ENCODE assay signal across 8 cellular contexts in genomic region chr2:87455209-87455842, GRCh38.
A peak's percentile ranks its signal among the peaks of the same experiment; 100 is the strongest.
DNase-seq lines count a peak whose midpoint lies in the region; ATAC-seq, FAIRE-seq and TF ChIP-seq lines count a peak whose summit lies in the region.
"Not testable (repeated sequence)": the region's sequence is repeated elsewhere in the genome, so short reads cannot be mapped to it uniquely, and the experiment has no call there.

No MANE protein-coding gene starts in this region.

- TF ChIP-seq CTCF in HEK293 (tag by site-specific recombination; IDR thresholded peaks at IDR 0.05); bronchial epithelial cell (IDR thresholded peaks at IDR 0.05; ENCODE audit: insufficient read depth, low read length, severe bottlenecking); hepatocyte (IDR thresholded peaks at IDR 0.05; ENCODE audit: poor library complexity): not testable (repeated sequence)

- not testable (repeated sequence) for H3K4me1 ChIP-seq in HEK293 (ENCODE audit: control insufficient read depth, insufficient read depth, low read length); hepatocyte (ENCODE audit: insufficient read depth); trophoblast cell (ENCODE audit: control insufficient read depth in 1 of 2, insufficient read depth in 2 of 2, low read length in 2 of 2)

- H4K8ac ChIP-seq in trophoblast cell (ENCODE audit: low read depth, low read length): not testable (repeated sequence)

- not testable (repeated sequence) for H2AFZ ChIP-seq in hepatocyte; trophoblast cell (ENCODE audit: insufficient read depth, low read length, poor library complexity)

- POLR2A ChIA-PET in HEK293 (lab: Yijun Ruan, JAX): not testable (repeated sequence)

- H3K4me2 ChIP-seq in hepatocyte (peak overlapping the region; percentile 71), trophoblast cell (ENCODE audit: low read length) (peak overlapping the region; percentile 36)

- WGBS in hepatocyte (ENCODE audit: low lambda C conversion rate, missing lambda C conversion rate): 16% methylated on average over 6 of the region's 12 CpGs
- WGBS in trophoblast cell (ENCODE audit: extremely low coverage, insufficient coverage, insufficient read length): no CpG with 5 or more reads among the region's 12 CpGs

- H4K20me1 ChIP-seq in hepatocyte (ENCODE audit: insufficient read depth, poor library complexity, severe bottlenecking): not testable (repeated sequence)

- peak overlapping the region; percentile 68 for H2BK5ac ChIP-seq in trophoblast cell (ENCODE audit: low read depth, low read length, poor library complexity)

- H3K27ac ChIP-seq in HEK293 (ENCODE audit: extremely low read depth, low read depth, low read length) (0 out of 2 replicates have a peak overlapping the region, but pooled peaks have one; percentile 31), hepatocyte (peak overlapping the region; percentile 86), trophoblast cell (ENCODE audit: low read depth, low read length) (peak overlapping the region; percentile 85)

- peak overlapping the region; percentile 51 for H3K14ac ChIP-seq in trophoblast cell (ENCODE audit: low read length)

- H2AK5ac ChIP-seq in trophoblast cell (ENCODE audit: low read length): not testable (repeated sequence)

- H4K12ac ChIP-seq in trophoblast cell (ENCODE audit: low read depth, low read length): not testable (repeated sequence)

- not testable (repeated sequence) for H3K79me1 ChIP-seq in trophoblast cell (ENCODE audit: low read length)

- not testable (repeated sequence) for H3K27me3 ChIP-seq in bronchial epithelial cell (ENCODE audit: control insufficient read depth, insufficient read depth, low read length); hepatocyte; trophoblast cell (ENCODE audit: insufficient read depth, low read length)

- DNase-seq in bronchial epithelial cell (ENCODE audit: low read depth); hepatocyte (ENCODE audit: low spot score); trophoblast cell: not testable (repeated sequence)

- H2BK120ac ChIP-seq in trophoblast cell (ENCODE audit: insufficient read depth, low read length, poor library complexity): peak overlapping the region; percentile 33

- not testable (repeated sequence) for H3K9ac ChIP-seq in trophoblast cell (ENCODE audit: low read length)

- H3K23ac ChIP-seq in trophoblast cell (ENCODE audit: low read length): not testable (repeated sequence)

- CTCF ChIA-PET in HEK293 (lab: Yijun Ruan, JAX): not testable (repeated sequence)

- H3K4ac ChIP-seq in trophoblast cell (ENCODE audit: low read depth, low read length): not testable (repeated sequence)

- FAIRE-seq in A204.1 (lab: Jason Lieb, UNC) (peak; percentile 91), TTC549 (lab: Jason Lieb, UNC) (peak; percentile 91)
- not testable (repeated sequence) for FAIRE-seq in bronchial epithelial cell (lab: Jason Lieb, UNC)

- not testable (repeated sequence) for H3K79me2 ChIP-seq in hepatocyte; trophoblast cell (ENCODE audit: control insufficient read depth, insufficient read depth, low read length, poor library complexity)

- not testable (repeated sequence) for H2BK12ac ChIP-seq in trophoblast cell (ENCODE audit: low read length)

- not testable (repeated sequence) for H3K9me3 ChIP-seq in HEK293 (ENCODE audit: control insufficient read depth, insufficient read depth, low read depth, low read length); hepatocyte (ENCODE audit: low read depth); trophoblast cell (ENCODE audit: insufficient read depth, low read depth, low read length)

- H3K36me3 ChIP-seq in HEK293 (ENCODE audit: control insufficient read depth in 2 of 2, insufficient read depth in 1 of 2, low read length in 2 of 2); bronchial epithelial cell (ENCODE audit: control insufficient read depth, insufficient read depth, low read length); hepatocyte (replicated peaks; ENCODE audit: insufficient read depth, low read depth); trophoblast cell (ENCODE audit: control insufficient read depth in 1 of 2, insufficient read depth in 2 of 2, low read length in 2 of 2): not testable (repeated sequence)

- not testable (repeated sequence) for H3K9me2 ChIP-seq in hepatocyte (replicated peaks; ENCODE audit: insufficient read depth)

- H4K91ac ChIP-seq in trophoblast cell (ENCODE audit: low read depth, low read length): peak overlapping the region; percentile 47

- ATAC-seq in GM18868 (IDR thresholded peaks at IDR 0.05; ENCODE audit: unreplicated experiment) (peak; percentile 52), HG03457 (IDR thresholded peaks at IDR 0.05; ENCODE audit: unreplicated experiment) (peak; percentile 39)

- H3K18ac ChIP-seq in trophoblast cell (ENCODE audit: low read length): not testable (repeated sequence)

- H3K4me3 ChIP-seq in HEK293 (ENCODE audit: low read depth, low read length) (peak overlapping the region; percentile 36), bronchial epithelial cell (ENCODE audit: low read depth, low read length) (peak overlapping the region; percentile 23)
- H3K4me3 ChIP-seq in hepatocyte; trophoblast cell (ENCODE audit: low read depth, low read length): not testable (repeated sequence)

Comparison
In these comparisons a context has a peak if more than half of its experiments do, and no peak if none do; other contexts are left out.
1. H3K27ac ChIP-seq: peak in every context shown above with its lines; median percentile 86 in hepatocyte; 85 in trophoblast cell; 31 in HEK293.